8 cellular contexts compared by ENCODE assay signal in genomic region chr4:101279377-101279871, GRCh38.
DNase-seq lines count a peak whose midpoint lies in the region; FAIRE-seq and TF ChIP-seq lines count a peak whose summit lies in the region.

No MANE protein-coding gene starts in this region.

- peak; percentile 30 for FAIRE-seq in H54 (lab: Jason Lieb, UNC)

- no peak overlapping the region for H2AFZ ChIP-seq in fibroblast of lung (ENCODE audit: low read length)

- no peaks in the 10 kb centered on the region for H3K27me3 ChIP-seq in fibroblast of lung (ENCODE audit: control insufficient read depth, insufficient read depth, low read length)

- H3K4me3 ChIP-seq in GM12865 (ENCODE audit: low read depth, low read length) = no peak overlapping the region
- H3K4me3 ChIP-seq in fibroblast of lung (replicated peaks in 1 of 4; ENCODE audit: control extremely low read depth in 1 of 4, insufficient read depth in 1 of 4, low read depth in 3 of 4, low read length in 4 of 4) = no peak overlapping the region
- H3K4me3 ChIP-seq in skeletal muscle cell (ENCODE audit: low read depth, low read length) = no peak overlapping the region

- no peak overlapping the region for H3K9ac ChIP-seq in fibroblast of lung (ENCODE audit: insufficient read depth, low read length)

- DNase-seq in GM12865 (ENCODE audit: low read depth) (peak; percentile 33), H54 (ENCODE audit: insufficient read length, low spot score) (no peak), NCI-H69 (lab: John Stamatoyannopoulos, UW) (peak; percentile 53), fibroblast of lung (ENCODE audit: low read depth in 2 of 2) (peak; percentile 92 to 98), skeletal muscle cell (ENCODE audit: low read depth) (peak; percentile 94), NCI-H2029 treated with DMSO at 0.1 percent for 48 hours (lab: John Stamatoyannopoulos, UW) (no peak), HK-2 (ENCODE audit: unreplicated experiment) (no peak)
- no peak for DNase-seq in stimulated activated CD4-positive, alpha-beta T cell treated with anti-CD3 and anti-CD28 coated beads, Interleukin-4, amount 100 ng/mL, for 4 hours

- peaks cover 34% of the 10 kb centered on the region for H3K79me2 ChIP-seq in fibroblast of lung (ENCODE audit: control insufficient read depth, insufficient read depth, low read length)

- peaks cover 8% of the 10 kb centered on the region for H3K4me1 ChIP-seq in fibroblast of lung (ENCODE audit: control insufficient read depth, extremely low read depth, insufficient read depth, low read length)

- no peaks in the 10 kb centered on the region for H3K36me3 ChIP-seq in fibroblast of lung (ENCODE audit: control insufficient read depth, insufficient read depth, low read length)

- TF ChIP-seq CTCF in GM12865 (IDR thresholded peaks at IDR 0.05; ENCODE audit: insufficient read depth, low read depth, low read length, missing control alignments) (no peak), fibroblast of lung (conservative IDR thresholded peaks at IDR 0.05 in 1 of 2, IDR thresholded peaks at IDR 0.05 in 1 of 2; ENCODE audit: low read depth in 1 of 2, low read length in 2 of 2) (no peak)

- no peak for TF ChIP-seq POLR2A in H54 (IDR thresholded peaks at IDR 0.05; ENCODE audit: low read depth, low read length)

- peak overlapping the region; percentile 58 for H3K27ac ChIP-seq in fibroblast of lung (ENCODE audit: insufficient read depth, low read length)

- no peaks in the 10 kb centered on the region for H3K9me3 ChIP-seq in fibroblast of lung (ENCODE audit: control insufficient read depth, insufficient read depth, low read depth, low read length)

- peak overlapping the region; percentile 61 for H3K4me2 ChIP-seq in fibroblast of lung (ENCODE audit: extremely low read depth, insufficient read depth, low read length)

- H4K20me1 ChIP-seq in fibroblast of lung (ENCODE audit: control insufficient read depth, extremely low read depth, insufficient read depth, low read length) = no peaks in the 10 kb centered on the region

Comparison
In these comparisons a context has a peak if more than half of its experiments do, and no peak if none do; other contexts are left out.
1. DNase-seq: peak in GM12865 (single experiment), NCI-H69 (single experiment), fibroblast of lung (2 of 2) and skeletal muscle cell (single experiment); none in H54 (single experiment), NCI-H2029 treated with DMSO at 0.1 percent for 48 hours (single experiment), stimulated activated CD4-positive, alpha-beta T cell treated with anti-CD3 and anti-CD28 coated beads, Interleukin-4, amount 100 ng/mL, for 4 hours (0 of 2) and HK-2 (single experiment).